In the genomic region with DNA sequence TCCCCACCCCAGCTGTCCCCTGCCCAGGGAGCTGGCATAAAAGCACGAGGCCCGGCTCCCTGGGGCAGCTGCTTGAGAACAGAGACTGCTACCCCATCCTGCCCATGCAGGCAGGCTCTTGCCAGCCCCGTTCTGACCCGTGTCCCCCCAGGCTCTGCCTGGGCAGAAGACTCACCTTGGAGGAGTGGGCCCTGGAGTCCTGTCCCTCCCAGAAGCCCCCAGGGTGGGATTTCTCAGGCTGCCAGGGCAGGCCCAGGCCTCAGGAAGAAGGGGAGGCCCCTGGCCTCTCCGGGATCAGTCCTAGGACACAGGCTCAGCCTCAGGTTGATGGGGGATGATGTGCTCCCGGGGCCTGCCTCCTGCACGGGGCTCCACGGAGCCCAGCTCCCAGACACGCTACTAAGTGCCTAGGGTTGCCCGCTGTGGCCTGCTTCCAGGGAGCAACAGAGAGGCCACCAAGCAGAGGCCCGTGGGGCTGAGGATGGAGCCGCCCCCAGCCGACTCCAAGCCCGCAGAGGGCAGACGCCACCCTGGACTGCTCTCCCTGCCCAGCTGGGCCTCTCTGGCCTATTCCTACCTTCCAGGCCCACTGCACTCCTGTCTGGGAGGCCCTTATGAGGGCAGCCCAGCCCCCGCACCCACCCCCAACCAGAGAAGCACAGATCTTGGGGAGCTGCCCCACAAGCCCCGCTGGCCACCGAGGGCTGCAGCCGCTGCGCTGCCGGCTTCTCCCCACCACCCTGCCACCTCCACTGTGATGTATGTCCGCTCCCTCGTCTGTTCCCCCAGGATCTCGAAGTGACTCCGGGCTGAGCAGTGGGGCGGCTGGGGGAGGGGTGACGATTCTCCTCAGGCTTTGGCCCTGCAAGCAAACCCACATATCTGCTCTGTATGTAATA, we compare ENCODE assay signal across 1 cellular context.
TF ChIP-seq lines count a peak whose summit lies in the region.

No MANE protein-coding gene starts in this region.

TF ChIP-seq in HEK293, 187 proteins besides CTCF, POLR2A, EP300 and RAD21 (continued from another document):
- TF ChIP-seq, protein P1, sequence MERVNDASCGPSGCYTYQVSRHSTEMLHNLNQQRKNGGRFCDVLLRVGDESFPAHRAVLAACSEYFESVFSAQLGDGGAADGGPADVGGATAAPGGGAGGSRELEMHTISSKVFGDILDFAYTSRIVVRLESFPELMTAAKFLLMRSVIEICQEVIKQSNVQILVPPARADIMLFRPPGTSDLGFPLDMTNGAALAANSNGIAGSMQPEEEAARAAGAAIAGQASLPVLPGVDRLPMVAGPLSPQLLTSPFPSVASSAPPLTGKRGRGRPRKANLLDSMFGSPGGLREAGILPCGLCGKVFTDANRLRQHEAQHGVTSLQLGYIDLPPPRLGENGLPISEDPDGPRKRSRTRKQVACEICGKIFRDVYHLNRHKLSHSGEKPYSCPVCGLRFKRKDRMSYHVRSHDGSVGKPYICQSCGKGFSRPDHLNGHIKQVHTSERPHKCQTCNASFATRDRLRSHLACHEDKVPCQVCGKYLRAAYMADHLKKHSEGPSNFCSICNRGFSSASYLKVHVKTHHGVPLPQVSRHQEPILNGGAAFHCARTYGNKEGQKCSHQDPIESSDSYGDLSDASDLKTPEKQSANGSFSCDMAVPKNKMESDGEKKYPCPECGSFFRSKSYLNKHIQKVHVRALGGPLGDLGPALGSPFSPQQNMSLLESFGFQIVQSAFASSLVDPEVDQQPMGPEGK (tag by site-specific recombination; IDR thresholded peaks at IDR 0.05): peak; percentile 40; the same call in 1 of the 2 replicates
- TF ChIP-seq, protein P2, sequence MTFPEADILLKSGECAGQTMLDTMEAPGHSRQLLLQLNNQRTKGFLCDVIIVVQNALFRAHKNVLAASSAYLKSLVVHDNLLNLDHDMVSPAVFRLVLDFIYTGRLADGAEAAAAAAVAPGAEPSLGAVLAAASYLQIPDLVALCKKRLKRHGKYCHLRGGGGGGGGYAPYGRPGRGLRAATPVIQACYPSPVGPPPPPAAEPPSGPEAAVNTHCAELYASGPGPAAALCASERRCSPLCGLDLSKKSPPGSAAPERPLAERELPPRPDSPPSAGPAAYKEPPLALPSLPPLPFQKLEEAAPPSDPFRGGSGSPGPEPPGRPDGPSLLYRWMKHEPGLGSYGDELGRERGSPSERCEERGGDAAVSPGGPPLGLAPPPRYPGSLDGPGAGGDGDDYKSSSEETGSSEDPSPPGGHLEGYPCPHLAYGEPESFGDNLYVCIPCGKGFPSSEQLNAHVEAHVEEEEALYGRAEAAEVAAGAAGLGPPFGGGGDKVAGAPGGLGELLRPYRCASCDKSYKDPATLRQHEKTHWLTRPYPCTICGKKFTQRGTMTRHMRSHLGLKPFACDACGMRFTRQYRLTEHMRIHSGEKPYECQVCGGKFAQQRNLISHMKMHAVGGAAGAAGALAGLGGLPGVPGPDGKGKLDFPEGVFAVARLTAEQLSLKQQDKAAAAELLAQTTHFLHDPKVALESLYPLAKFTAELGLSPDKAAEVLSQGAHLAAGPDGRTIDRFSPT (tag by site-specific recombination; IDR thresholded peaks at IDR 0.05): 0 out of 2 replicates have a peak, but pooled peaks have one; percentile 57
- TF ChIP-seq, protein P3, sequence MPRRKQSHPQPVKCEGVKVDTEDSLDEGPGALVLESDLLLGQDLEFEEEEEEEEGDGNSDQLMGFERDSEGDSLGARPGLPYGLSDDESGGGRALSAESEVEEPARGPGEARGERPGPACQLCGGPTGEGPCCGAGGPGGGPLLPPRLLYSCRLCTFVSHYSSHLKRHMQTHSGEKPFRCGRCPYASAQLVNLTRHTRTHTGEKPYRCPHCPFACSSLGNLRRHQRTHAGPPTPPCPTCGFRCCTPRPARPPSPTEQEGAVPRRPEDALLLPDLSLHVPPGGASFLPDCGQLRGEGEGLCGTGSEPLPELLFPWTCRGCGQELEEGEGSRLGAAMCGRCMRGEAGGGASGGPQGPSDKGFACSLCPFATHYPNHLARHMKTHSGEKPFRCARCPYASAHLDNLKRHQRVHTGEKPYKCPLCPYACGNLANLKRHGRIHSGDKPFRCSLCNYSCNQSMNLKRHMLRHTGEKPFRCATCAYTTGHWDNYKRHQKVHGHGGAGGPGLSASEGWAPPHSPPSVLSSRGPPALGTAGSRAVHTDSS (tag by site-specific recombination; IDR thresholded peaks at IDR 0.05): 0 out of 2 replicates have a peak, but pooled peaks have one; percentile 19
- no peak for TF ChIP-seq ZNF571 (tag by site-specific recombination; IDR thresholded peaks at IDR 0.05)
- TF ChIP-seq ZNF335 (tag by site-specific recombination; conservative IDR thresholded peaks at IDR 0.05): peak; percentile 97
- 0 out of 2 replicates have a peak, but pooled peaks have one; percentile 10 for TF ChIP-seq ZNF76 (tag by site-specific recombination; IDR thresholded peaks at IDR 0.05; ENCODE audit: borderline replicate concordance, low read depth)
- TF ChIP-seq ZNF585B (tag by site-specific recombination; IDR thresholded peaks at IDR 0.05): no peak
- TF ChIP-seq ZNF266 (tag by site-specific recombination; IDR thresholded peaks at IDR 0.05; ENCODE audit: low read depth): no peak
